ENCODE assay signal across 1 cellular context in the genomic region with DNA sequence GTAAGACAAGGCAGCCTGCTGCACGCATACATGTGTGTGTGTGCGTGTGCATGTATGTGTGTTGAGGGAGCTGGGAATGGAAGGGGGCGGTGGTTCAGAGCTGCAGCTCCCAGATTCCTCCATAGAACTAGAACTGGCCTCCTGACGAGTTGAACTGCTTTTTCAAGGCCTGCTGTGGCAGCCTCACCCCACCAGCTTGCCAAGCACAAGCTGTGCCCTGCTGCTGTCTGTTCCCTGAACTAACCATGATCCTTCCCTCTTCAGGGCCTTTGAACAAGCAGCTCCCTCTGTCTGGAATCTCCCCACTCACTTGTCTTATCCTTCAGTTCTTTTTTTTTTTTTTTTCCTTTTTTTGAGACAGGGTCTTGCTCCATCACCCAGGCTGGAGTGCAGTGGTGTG.
TF ChIP-seq lines count a peak whose summit lies in the region.

No MANE protein-coding gene starts in this region.

TF ChIP-seq in A549, 52 proteins besides CTCF, POLR2A, EP300 and RAD21 (continued from another document):
- TF ChIP-seq EHMT2 (IDR thresholded peaks at IDR 0.05; ENCODE audit: low read depth): no peak
- no peak for TF ChIP-seq RFX5 (IDR thresholded peaks at IDR 0.05)
- TF ChIP-seq ZSCAN20 (CRISPR knock-in tag; IDR thresholded peaks at IDR 0.05): no peak
- TF ChIP-seq ZNF302 (CRISPR knock-in tag; IDR thresholded peaks at IDR 0.05): no peak
- TF ChIP-seq KDM5A (IDR thresholded peaks at IDR 0.05): no peak
- no peak for TF ChIP-seq CBX2 (IDR thresholded peaks at IDR 0.05; ENCODE audit: borderline replicate concordance, low read depth)
- TF ChIP-seq HOXA7 (CRISPR knock-in tag; IDR thresholded peaks at IDR 0.05): no peak
- no peak for TF ChIP-seq TP53 (CRISPR knock-in tag; IDR thresholded peaks at IDR 0.05)
- TF ChIP-seq KDM1A (IDR thresholded peaks at IDR 0.05; ENCODE audit: low read depth): no peak
- TF ChIP-seq, protein P1, sequence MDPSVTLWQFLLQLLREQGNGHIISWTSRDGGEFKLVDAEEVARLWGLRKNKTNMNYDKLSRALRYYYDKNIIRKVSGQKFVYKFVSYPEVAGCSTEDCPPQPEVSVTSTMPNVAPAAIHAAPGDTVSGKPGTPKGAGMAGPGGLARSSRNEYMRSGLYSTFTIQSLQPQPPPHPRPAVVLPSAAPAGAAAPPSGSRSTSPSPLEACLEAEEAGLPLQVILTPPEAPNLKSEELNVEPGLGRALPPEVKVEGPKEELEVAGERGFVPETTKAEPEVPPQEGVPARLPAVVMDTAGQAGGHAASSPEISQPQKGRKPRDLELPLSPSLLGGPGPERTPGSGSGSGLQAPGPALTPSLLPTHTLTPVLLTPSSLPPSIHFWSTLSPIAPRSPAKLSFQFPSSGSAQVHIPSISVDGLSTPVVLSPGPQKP (IDR thresholded peaks at IDR 0.05; ENCODE audit: low read depth, low read length): no peak
